1 cellular context compared by ENCODE assay signal in the genomic region with DNA sequence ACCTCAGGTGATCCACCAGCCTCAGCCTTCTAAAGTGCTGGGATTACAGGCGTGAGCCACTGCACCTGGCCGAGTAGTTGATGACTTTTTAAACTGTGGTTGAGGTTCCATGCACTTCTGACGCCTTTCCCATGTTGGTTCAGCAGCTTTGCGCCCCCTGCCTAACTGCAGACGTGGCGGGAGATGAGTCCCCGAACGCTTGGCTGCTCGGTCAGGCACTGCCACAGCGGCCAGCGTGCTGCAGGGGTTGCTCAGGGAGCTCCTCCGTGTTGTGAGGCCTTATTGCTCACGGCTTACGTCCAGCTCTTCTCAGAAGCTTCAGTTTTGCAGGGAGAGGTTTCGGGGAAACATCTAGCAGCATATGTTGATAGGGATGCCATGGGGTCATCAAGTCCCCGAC.
TF ChIP-seq lines count a peak whose summit lies in the region.

No MANE protein-coding gene starts in this region.

TF ChIP-seq in GM12891, 5 proteins besides CTCF, POLR2A, EP300 and RAD21:
- TF ChIP-seq TAF1 (IDR thresholded peaks at IDR 0.05; ENCODE audit: low read depth, low read length) (no peak), SPI1 (IDR thresholded peaks at IDR 0.05; ENCODE audit: low read depth, low read length) (no peak), PAX5 (IDR thresholded peaks at IDR 0.05; ENCODE audit: insufficient read depth, low read length, severe bottlenecking) (no peak), POLR2AphosphoS5 (IDR thresholded peaks at IDR 0.05; ENCODE audit: low read depth, low read length) (no peak), POU2F2 (IDR thresholded peaks at IDR 0.05; ENCODE audit: low read depth, low read length) (no peak)
